7 cellular contexts compared by ENCODE assay signal in genomic region chr16:15644306-15644961, GRCh38. TPM values are rescaled to one million over a fixed set of nuclear protein-coding genes. Genes with fewer than 3 reads are reported as not detected.
DNase-seq lines count a peak whose midpoint lies in the region; ATAC-seq and TF ChIP-seq lines count a peak whose summit lies in the region.

No MANE protein-coding gene starts in this region.

- H3K4me2 ChIP-seq in HCT116 (ENCODE audit: low read length) (peak overlapping the region; percentile 89), skeletal muscle satellite cell (ENCODE audit: low read length) (peak overlapping the region; percentile 95)

- H3K27me3 ChIP-seq in HCT116 (ENCODE audit: insufficient read depth, low read length): no peaks in the 10 kb centered on the region
- no peaks in the 10 kb centered on the region for H3K27me3 ChIP-seq in skeletal muscle satellite cell (ENCODE audit: control insufficient read depth, insufficient read depth, low read length)

- peak; percentile 8; the same call in 1 of the 2 replicates for TF ChIP-seq RAD21 in HCT116 (IDR thresholded peaks at IDR 0.05; ENCODE audit: low read depth)

- peaks cover 31% of the 10 kb centered on the region for H3K79me2 ChIP-seq in HCT116 (ENCODE audit: insufficient read depth, low read length)

- peak overlapping the region; percentile 65 to 72 for H3K4me3 ChIP-seq in HCT116 (replicated peaks in 1 of 2; ENCODE audit: low read depth in 1 of 2, low read length in 2 of 2)
- H3K4me3 ChIP-seq in skeletal muscle satellite cell (ENCODE audit: low read length): no peak overlapping the region

- H3K9me2 ChIP-seq in HCT116 (ENCODE audit: insufficient read depth): no peaks in the 10 kb centered on the region

- intact Hi-C loops in HCT116 (cut with micrococcal nuclease): no loop called here

- peak overlapping the region; percentile 37 for H2AFZ ChIP-seq in HCT116 (ENCODE audit: low read depth, low read length, poor library complexity, severe bottlenecking)

- no TSS peak for BruUV-seq in HCT116 (replicated peaks; lab: Mats Ljungman, UMichigan)

- RAD21 ChIA-PET in HCT116 (lab: Charles Lee; ENCODE audit: low non-redundant PET in 1 of 2, low total read pairs in 2 of 2, uncharacterized antibody in 2 of 2, unreplicated experiment in 2 of 2): no interaction called here

- peak overlapping the region; percentile 88 for H3K27ac ChIP-seq in HCT116 (ENCODE audit: low read depth, low read length)
- peak overlapping the region; percentile 100 for H3K27ac ChIP-seq in caudate nucleus (ENCODE audit: low read depth, low read length)

- POLR2A ChIA-PET in HCT116 (lab: Charles Lee): interaction anchor here (1.0 to 3.7 kb wide), 4 partner anchors 47 to 155 kb away, joined by 3 to 18 read pairs (median 4); no protein-coding TSS in a partner anchor

- no peaks in the 10 kb centered on the region for H4K20me1 ChIP-seq in HCT116 (ENCODE audit: insufficient read depth)

- H3K36me3 ChIP-seq in HCT116 (ENCODE audit: control insufficient read depth in 1 of 2, insufficient read depth in 2 of 2, low read length in 2 of 2): no peaks in the 10 kb centered on the region
- no peaks in the 10 kb centered on the region for H3K36me3 ChIP-seq in skeletal muscle satellite cell (ENCODE audit: insufficient read depth, low read length)

- no peak for TF ChIP-seq POLR2A in HCT116 (IDR thresholded peaks at IDR 0.05; ENCODE audit: borderline replicate concordance, extremely low read depth, insufficient read depth, insufficient read length)

- no peak for TF ChIP-seq CTCF in HCT116 (IDR thresholded peaks at IDR 0.05 in 2 of 3, conservative IDR thresholded peaks at IDR 0.05 in 1 of 3; ENCODE audit: borderline replicate concordance in 1 of 3, insufficient read depth in 1 of 3, low read depth in 2 of 3, low read length in 2 of 3)

- CTCF ChIA-PET in HCT116 (lab: Charles Lee): no interaction called here

- ATAC-seq in HCT116 (peak; percentile 37), HG03342 (IDR thresholded peaks at IDR 0.05; ENCODE audit: unreplicated experiment) (no peak)

- DNase-seq in HCT116 (ENCODE audit: low read depth, low spot score) (peak; percentile 62), NCI-H460 (ENCODE audit: extremely low read depth, low read depth) (peak; percentile 83), caudate nucleus (lab: John Stamatoyannopoulos, UW) (peak in 3 of 61 donors; percentile 5 to 10 (median 6)), cerebellum (ENCODE audit: low spot score) (no peak)
- DNase-seq in stimulated activated CD4-positive, alpha-beta T cell treated with anti-CD3 and anti-CD28 coated beads, Interleukin-1b, Interleukin-23, amount 100 ng/mL, for 48 hours: no peak

- H3K9me3 ChIP-seq in HCT116 (ENCODE audit: control insufficient read depth in 1 of 2, insufficient read depth in 1 of 2, low read depth in 1 of 2, low read length in 2 of 2) (no peaks in the 10 kb centered on the region), skeletal muscle satellite cell (replicated peaks; ENCODE audit: low read length) (no peaks in the 10 kb centered on the region)

- peak overlapping the region; percentile 90 for H3K9ac ChIP-seq in HCT116 (ENCODE audit: low read length)
- peak overlapping the region; percentile 100 for H3K9ac ChIP-seq in skeletal muscle satellite cell (ENCODE audit: low read depth, low read length)

- peaks cover 34 to 54% of the 10 kb centered on the region in 2 experiments for H3K4me1 ChIP-seq in HCT116 (ENCODE audit: control insufficient read depth in 1 of 2, insufficient read depth in 2 of 2, low read length in 2 of 2)
- peaks cover 27% of the 10 kb centered on the region for H3K4me1 ChIP-seq in skeletal muscle satellite cell (ENCODE audit: control insufficient read depth, insufficient read depth, low read length)

TF ChIP-seq in HCT116, 20 proteins besides CTCF, POLR2A, EP300 and RAD21:
- TF ChIP-seq ZNF274 (IDR thresholded peaks at IDR 0.05; ENCODE audit: low read depth, low read length) (no peak), ELF1 (IDR thresholded peaks at IDR 0.05; ENCODE audit: borderline replicate concordance, low read depth) (no peak), POLR2AphosphoS5 (IDR thresholded peaks at IDR 0.05; ENCODE audit: low read depth, low read length) (peak; percentile 76), YY1 (IDR thresholded peaks at IDR 0.05; ENCODE audit: extremely low read depth, insufficient replicate concordance, low read depth, low read length) (peak; percentile 15), SIN3A (IDR thresholded peaks at IDR 0.05; ENCODE audit: low read depth) (peak; percentile 84), EZH2phosphoT487 (IDR thresholded peaks at IDR 0.05; ENCODE audit: borderline replicate concordance) (no peak), REST (IDR thresholded peaks at IDR 0.05; ENCODE audit: low read depth) (no peak), JUND (IDR thresholded peaks at IDR 0.05) (peak; percentile 55), TCF7L2 (IDR thresholded peaks at IDR 0.05; ENCODE audit: borderline replicate concordance, extremely low read depth, insufficient read depth, insufficient read length) (peak; percentile 23), CEBPB (IDR thresholded peaks at IDR 0.05; ENCODE audit: low read depth) (no peak; the same call in 1 of the 2 replicates), ZFX (IDR thresholded peaks at IDR 0.05) (no peak), MAX (IDR thresholded peaks at IDR 0.05) (peak; percentile 64), SP1 (IDR thresholded peaks at IDR 0.05; ENCODE audit: low read depth) (peak; percentile 72), FOSL1 (IDR thresholded peaks at IDR 0.05; ENCODE audit: low read depth) (peak; percentile 40; the same call in 1 of the 2 replicates)
TF ChIP-seq in HCT116: peak in this region for 8.

RNA-seq across cellular contexts. Expression of gene MARF1, which starts 1.5 kb away (rescaled TPM):
- 59.4 TPM for total RNA-seq in HCT116 (2021; ENCODE audit: unreplicated experiment)
- polyA plus RNA-seq in HCT116 (2012): 22.0 and 22.9 TPM in 2 replicates
- total RNA-seq in NCI-H460 (2014; rRNA removed; shearing (Covaris generic)): 22.2 and 22.7 TPM in 2 replicates
- polyA plus RNA-seq in NCI-H460 (2014; cell fraction: nucleus; rRNA removed): 9.0 and 12.6 TPM in 2 replicates
- 7.6 and 9.4 TPM in 2 replicates for total RNA-seq in skeletal muscle satellite cell (2012; rRNA removed)
- 39.9 TPM for total RNA-seq in cerebellum

RNA-seq across cellular contexts. Expression of gene NDE1, which starts 5.6 kb away (rescaled TPM):
- total RNA-seq in HCT116 (2021; ENCODE audit: unreplicated experiment): 103 TPM
- polyA plus RNA-seq in HCT116 (2012): 70.0 and 86.2 TPM in 2 replicates
- total RNA-seq in NCI-H460 (2014; rRNA removed; shearing (Covaris generic)): 96.7 and 103 TPM in 2 replicates
- 39.1 and 42.8 TPM in 2 replicates for polyA plus RNA-seq in NCI-H460 (2014; cell fraction: nucleus; rRNA removed)
- 24.9 and 31.4 TPM in 2 replicates for total RNA-seq in skeletal muscle satellite cell (2012; rRNA removed)
- total RNA-seq in cerebellum: 12.2 TPM

Comparison
In these comparisons a context has a peak if more than half of its experiments do, and no peak if none do; other contexts are left out.
1. DNase-seq: peak in HCT116 (single experiment) and NCI-H460 (single experiment); none in stimulated activated CD4-positive, alpha-beta T cell treated with anti-CD3 and anti-CD28 coated beads, Interleukin-1b, Interleukin-23, amount 100 ng/mL, for 48 hours (single experiment) and cerebellum (single experiment).